In genomic region chr2:128321784-128322650, GRCh38 we compare ENCODE assay signal across 8 cellular contexts. TPM values are rescaled to one million over a fixed set of nuclear protein-coding genes. Genes with fewer than 3 reads are reported as not detected.
A peak's percentile ranks its signal among the peaks of the same experiment; 100 is the strongest.
DNase-seq lines count a peak whose midpoint lies in the region; ATAC-seq and TF ChIP-seq lines count a peak whose summit lies in the region.

No MANE protein-coding gene starts in this region.

- peak overlapping the region in 1 of 2 donors; percentile 48 for H3K27ac Mint-ChIP-seq in stimulated activated naive CD8-positive, alpha-beta T cell treated with anti-CD3 and anti-CD28 coated beads, Interleukin-15, amount 100 ng/mL, for 72 hours

- peak; percentile 33 for ATAC-seq in GM21423 (IDR thresholded peaks at IDR 0.05; ENCODE audit: unreplicated experiment)
- peak; percentile 56 for ATAC-seq in stimulated activated naive CD8-positive, alpha-beta T cell treated with anti-CD3 and anti-CD28 coated beads, Interleukin-15, amount 100 ng/mL, for 72 hours

- no peaks in the 10 kb centered on the region for H3K9me3 Mint-ChIP-seq in stimulated activated naive CD8-positive, alpha-beta T cell treated with anti-CD3 and anti-CD28 coated beads, Interleukin-15, amount 100 ng/mL, for 72 hours

- peak; percentile 12 for DNase-seq in DMS53 treated with DMSO at 0.1 percent for 48 hours (lab: John Stamatoyannopoulos, UW; ENCODE audit: unreplicated experiment)
- peak in 68 of 76 experiments; percentile 7 to 81 (median 57) for DNase-seq in HUDEP-2 (lab: John Stamatoyannopoulos, UW; ENCODE audit: unreplicated experiment in 76 of 76)
- DNase-seq in RKO (ENCODE audit: low spot score) = peak; percentile 83
- peak; percentile 58 to 74 for DNase-seq in activated T-helper 1 cell treated with anti-CD3 and anti-CD28 coated beads, Interleukin-2, amount 50 U/mL, for 16 hours (ENCODE audit: low read depth in 1 of 2, low spot score in 1 of 2)
- peak; percentile 79 for DNase-seq in fibroblast of the aortic adventitia (ENCODE audit: low read depth)
- DNase-seq in stimulated activated naive CD8-positive, alpha-beta T cell treated with anti-CD3 and anti-CD28 coated beads, Interleukin-15, amount 100 ng/mL, for 72 hours = peak; percentile 83

- H3F3A ChIP-seq in neural cell (ENCODE audit: insufficient read depth, low read length, poor library complexity, severe bottlenecking) = no peaks in the 10 kb centered on the region

- no peaks in the 10 kb centered on the region for H3K27me3 ChIP-seq in neural cell (ENCODE audit: insufficient read depth, low read depth, low read length)

- peak; percentile 97 for TF ChIP-seq RAD21 in neural cell (conservative IDR thresholded peaks at IDR 0.05)

- H4K20me1 ChIP-seq in neural cell (ENCODE audit: insufficient read depth) = no peaks in the 10 kb centered on the region

- peaks cover 8% of the 10 kb centered on the region for H3K79me2 ChIP-seq in neural cell (replicated peaks; ENCODE audit: insufficient read depth, low read length)

- H2AFZ ChIP-seq in neural cell (ENCODE audit: low read depth, low read length) = no peak overlapping the region

- peaks cover 19% of the 10 kb centered on the region for H3K4me1 Mint-ChIP-seq in stimulated activated naive CD8-positive, alpha-beta T cell treated with anti-CD3 and anti-CD28 coated beads, Interleukin-15, amount 100 ng/mL, for 72 hours

- no peaks in the 10 kb centered on the region for H3K9me3 ChIP-seq in neural cell (ENCODE audit: low read length)

- TF ChIP-seq EP300 in neural cell (conservative IDR thresholded peaks at IDR 0.05; ENCODE audit: poor library complexity, severe bottlenecking) = peak; percentile 20

- no peaks in the 10 kb centered on the region for H3K36me3 ChIP-seq in neural cell (ENCODE audit: insufficient read depth, low read length)

- peak overlapping the region; percentile 66 to 79 for H3K4me3 Mint-ChIP-seq in stimulated activated naive CD8-positive, alpha-beta T cell treated with anti-CD3 and anti-CD28 coated beads, Interleukin-15, amount 100 ng/mL, for 72 hours

- H3K4me3 ChIP-seq in fibroblast of the aortic adventitia (ENCODE audit: low read depth, low read length) = peak overlapping the region; percentile 69
- peak overlapping the region; percentile 60 for H3K4me3 ChIP-seq in neural cell (ENCODE audit: low read length)

- H3K9me2 ChIP-seq in neural cell (ENCODE audit: insufficient read depth, low read length) = no peaks in the 10 kb centered on the region

- peaks cover 16% of the 10 kb centered on the region for H3K27me3 Mint-ChIP-seq in stimulated activated naive CD8-positive, alpha-beta T cell treated with anti-CD3 and anti-CD28 coated beads, Interleukin-15, amount 100 ng/mL, for 72 hours

- H3K9ac ChIP-seq in neural cell (ENCODE audit: low read length) = peak overlapping the region; percentile 39

- no peak overlapping the region for H3K27ac ChIP-seq in neural cell (ENCODE audit: low read length)

- TF ChIP-seq CTCF in fibroblast of the aortic adventitia (IDR thresholded peaks at IDR 0.05; ENCODE audit: insufficient read depth, low read length) = peak; percentile 53
- peak; percentile 99 for TF ChIP-seq CTCF in neural cell (IDR thresholded peaks at IDR 0.05; ENCODE audit: poor library complexity, severe bottlenecking)

- H3K4me2 ChIP-seq in neural cell (ENCODE audit: low read length) = no peak overlapping the region

TF ChIP-seq in neural cell, 6 proteins besides CTCF, POLR2A, EP300 and RAD21:
- TF ChIP-seq SMC3 (conservative IDR thresholded peaks at IDR 0.05; ENCODE audit: poor library complexity) (peak; percentile 99), MXI1 (conservative IDR thresholded peaks at IDR 0.05; ENCODE audit: poor library complexity, severe bottlenecking) (peak; percentile 49), TAF1 (IDR thresholded peaks at IDR 0.05; ENCODE audit: low read depth) (no peak)
TF ChIP-seq in neural cell: peak in this region for 2.

RNA-seq across cellular contexts. Expression of gene HS6ST1, which starts 3.3 kb away (rescaled TPM):
- total RNA-seq in fibroblast of the aortic adventitia (ENCODE audit: low replicate concordance) = 7.7 and 10.6 TPM in 2 replicates
- polyA plus RNA-seq in neural cell = 44.1 and 46.2 TPM in 2 replicates
- 72.5 and 80.3 TPM in 2 replicates for polyA minus RNA-seq in neural cell

Comparison
In these comparisons a context has a peak if more than half of its experiments do, and no peak if none do; other contexts are left out.
1. DNase-seq: peak in every context shown above with its lines; median percentile 83 in RKO; 83 in stimulated activated naive CD8-positive, alpha-beta T cell treated with anti-CD3 and anti-CD28 coated beads, Interleukin-15, amount 100 ng/mL, for 72 hours; 79 in fibroblast of the aortic adventitia; 66 in activated T-helper 1 cell treated with anti-CD3 and anti-CD28 coated beads, Interleukin-2, amount 50 U/mL, for 16 hours; 57 in HUDEP-2; 12 in DMS53 treated with DMSO at 0.1 percent for 48 hours.